ENCODE assay signal across 18 cellular contexts in genomic region chr2:15693926-15694588, GRCh38.
"Had no signal": no experiment of that assay in that cellular context is flagged by ENCODE, and none has a peak within 500 bp of the region (broad histone marks: within the 10 kb centered on the region; RNA-seq: fewer than 3 reads in every experiment).

No MANE protein-coding gene starts in this region.

- H3K9me3 ChIP-seq: adrenal gland, neutrophil, thyroid gland had no signal

- H3K4me1 ChIP-seq: adrenal gland, parathyroid adenoma had no signal

- H3K4me1 Mint-ChIP-seq: activated naive CD4-positive, alpha-beta T cell treated with anti-CD3 and anti-CD28 coated beads, Interleukin-2, amount 50 U/mL, for 24 hours; immature natural killer cell; memory B cell had no signal

- H3K4me3 Mint-ChIP-seq: activated naive CD4-positive, alpha-beta T cell treated with anti-CD3 and anti-CD28 coated beads, Interleukin-2, amount 50 U/mL, for 24 hours; immature natural killer cell; memory B cell had no signal

- DNase-seq: activated CD4-positive, alpha-beta T cell treated with anti-CD3 and anti-CD28 coated beads, Interleukin-2, amount 50 U/mL, for 48 hours; activated gamma-delta T cell; adrenal gland; cerebellar nuclear complex; cortex of kidney; effector CD4-positive, alpha-beta T cell; immature natural killer cell; kidney glomerular epithelial cell; stimulated activated CD4-positive, alpha-beta T cell treated with anti-CD3 and anti-CD28 coated beads, Interleukin-2, amount 100 ng/mL, for 24 hours; stimulated activated naive CD4-positive, alpha-beta T cell treated with Interleukin-2 at 50 U/mL for 16 hours; T-helper 2 cell; thyroid gland had no signal

- H3K4me3 ChIP-seq: adrenal gland, thyroid gland had no signal

- H3K36me3 ChIP-seq: adrenal gland, neutrophil, thyroid gland had no signal

- ATAC-seq: esophagus mucosa had no signal

- H3K36me3 Mint-ChIP-seq: activated naive CD4-positive, alpha-beta T cell treated with anti-CD3 and anti-CD28 coated beads, Interleukin-2, amount 50 U/mL, for 24 hours; immature natural killer cell; memory B cell had no signal

- H3K27ac ChIP-seq: adrenal gland, neutrophil, parathyroid adenoma, thyroid gland, VCaP had no signal

- H3K27ac Mint-ChIP-seq: activated naive CD4-positive, alpha-beta T cell treated with anti-CD3 and anti-CD28 coated beads, Interleukin-2, amount 50 U/mL, for 24 hours; memory B cell had no signal

- H3K27me3 ChIP-seq: adrenal gland, neutrophil, thyroid gland had no signal

- H3K9me3 Mint-ChIP-seq: activated naive CD4-positive, alpha-beta T cell treated with anti-CD3 and anti-CD28 coated beads, Interleukin-2, amount 50 U/mL, for 24 hours; memory B cell had no signal
